Comparison of ENCODE assay signal across 1 cellular context in the genomic region with DNA sequence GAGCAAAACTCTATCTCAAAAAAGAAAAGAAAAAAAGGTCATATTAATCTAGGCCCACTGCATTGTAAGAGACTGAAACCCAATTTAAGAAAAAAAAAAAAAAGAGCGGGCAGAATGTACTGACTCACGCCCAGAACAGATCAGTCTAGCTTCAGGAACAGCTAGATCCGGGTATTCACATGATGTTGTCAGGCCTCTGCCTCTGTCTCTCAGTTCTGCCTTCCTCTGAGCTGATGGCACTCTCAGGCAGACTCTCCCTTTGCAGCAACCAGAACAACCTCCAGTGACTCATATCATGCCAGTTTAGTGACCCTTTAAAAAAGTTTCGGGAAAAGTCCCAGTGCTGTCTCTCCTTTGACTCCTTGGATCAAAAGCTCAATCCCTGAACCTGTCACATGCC.
TF ChIP-seq lines count a peak whose summit lies in the region.

No MANE protein-coding gene starts in this region.

TF ChIP-seq in IMR-90, 13 proteins besides CTCF, POLR2A, EP300 and RAD21 (continued from another document):
- no peak for TF ChIP-seq BHLHE40 (IDR thresholded peaks at IDR 0.05; ENCODE audit: low read depth, low read length)
- no peak for TF ChIP-seq RCOR1 (IDR thresholded peaks at IDR 0.05; ENCODE audit: insufficient replicate concordance, low read length)
- no peak for TF ChIP-seq CEBPB (IDR thresholded peaks at IDR 0.05; ENCODE audit: low read depth, low read length)
- TF ChIP-seq NFE2L2 (IDR thresholded peaks at IDR 0.05; ENCODE audit: low read depth, low read length) = no peak
- no peak for TF ChIP-seq FOS (IDR thresholded peaks at IDR 0.05; ENCODE audit: low read depth, low read length)
- no peak for TF ChIP-seq MAZ (IDR thresholded peaks at IDR 0.05; ENCODE audit: borderline replicate concordance, low read depth, low read length)
- TF ChIP-seq SMC3 (IDR thresholded peaks at IDR 0.05; ENCODE audit: low read depth, low read length) = no peak
- TF ChIP-seq MXI1 (IDR thresholded peaks at IDR 0.05; ENCODE audit: borderline replicate concordance, low read depth, low read length) = no peak
- TF ChIP-seq, protein P1, sequence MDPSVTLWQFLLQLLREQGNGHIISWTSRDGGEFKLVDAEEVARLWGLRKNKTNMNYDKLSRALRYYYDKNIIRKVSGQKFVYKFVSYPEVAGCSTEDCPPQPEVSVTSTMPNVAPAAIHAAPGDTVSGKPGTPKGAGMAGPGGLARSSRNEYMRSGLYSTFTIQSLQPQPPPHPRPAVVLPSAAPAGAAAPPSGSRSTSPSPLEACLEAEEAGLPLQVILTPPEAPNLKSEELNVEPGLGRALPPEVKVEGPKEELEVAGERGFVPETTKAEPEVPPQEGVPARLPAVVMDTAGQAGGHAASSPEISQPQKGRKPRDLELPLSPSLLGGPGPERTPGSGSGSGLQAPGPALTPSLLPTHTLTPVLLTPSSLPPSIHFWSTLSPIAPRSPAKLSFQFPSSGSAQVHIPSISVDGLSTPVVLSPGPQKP (IDR thresholded peaks at IDR 0.05; ENCODE audit: borderline replicate concordance, low read depth, low read length) = no peak
- no peak for TF ChIP-seq CHD1 (IDR thresholded peaks at IDR 0.05; ENCODE audit: low read depth, low read length)
- no peak for TF ChIP-seq MAFK (IDR thresholded peaks at IDR 0.05; ENCODE audit: low read depth, low read length)
